In genomic region chr20:50111120-50111828, GRCh38 we compare ENCODE assay signal across 8 cellular contexts. TPM values are rescaled to one million over a fixed set of nuclear protein-coding genes. Genes with fewer than 3 reads are reported as not detected.
DNase-seq lines count a peak whose midpoint lies in the region; ATAC-seq and TF ChIP-seq lines count a peak whose summit lies in the region.

No MANE protein-coding gene starts in this region.

- no peak for ATAC-seq in GM19351 (IDR thresholded peaks at IDR 0.05; ENCODE audit: unreplicated experiment)
- no peak for ATAC-seq in HG02759 (IDR thresholded peaks at IDR 0.05; ENCODE audit: unreplicated experiment)

- H3K79me2 ChIP-seq in neural cell (replicated peaks; ENCODE audit: insufficient read depth, low read length) = peaks cover 62% of the 10 kb centered on the region

- H3K9me2 ChIP-seq in neural cell (ENCODE audit: insufficient read depth, low read length) = no peaks in the 10 kb centered on the region

- H3K36me3 ChIP-seq in ES-I3 (ENCODE audit: insufficient read depth, low read length) (no peaks in the 10 kb centered on the region), SK-N-MC (ENCODE audit: insufficient read depth, low read length) (peaks cover 23% of the 10 kb centered on the region), neural cell (ENCODE audit: insufficient read depth, low read length) (no peaks in the 10 kb centered on the region)

- peak overlapping the region; percentile 71 for H3K27ac ChIP-seq in SK-N-MC
- peak overlapping the region; percentile 98 to 99 for H3K27ac ChIP-seq in coronary artery
- H3K27ac ChIP-seq in neural cell (ENCODE audit: low read length) = no peak overlapping the region

- no peak for TF ChIP-seq CTCF in coronary artery (IDR thresholded peaks at IDR 0.05)
- TF ChIP-seq CTCF in neural cell (IDR thresholded peaks at IDR 0.05; ENCODE audit: poor library complexity, severe bottlenecking) = no peak

- no peaks in the 10 kb centered on the region for H3K27me3 ChIP-seq in neural cell (ENCODE audit: insufficient read depth, low read depth, low read length)

- H3F3A ChIP-seq in neural cell (ENCODE audit: insufficient read depth, low read length, poor library complexity, severe bottlenecking) = no peaks in the 10 kb centered on the region

- H3K4me3 ChIP-seq in SK-N-MC = peak overlapping the region; percentile 97
- H3K4me3 ChIP-seq in coronary artery = peak overlapping the region; percentile 100
- peak overlapping the region; percentile 94 for H3K4me3 ChIP-seq in neural cell (ENCODE audit: low read length)

- no peaks in the 10 kb centered on the region for H3K9me3 ChIP-seq in ES-I3 (ENCODE audit: control insufficient read depth, insufficient read depth, low read length)
- no peaks in the 10 kb centered on the region for H3K9me3 ChIP-seq in SK-N-MC (ENCODE audit: low read depth, low read length)
- H3K9me3 ChIP-seq in neural cell (ENCODE audit: low read length) = no peaks in the 10 kb centered on the region

- peaks cover 3% of the 10 kb centered on the region for H4K20me1 ChIP-seq in neural cell (ENCODE audit: insufficient read depth)

- peak overlapping the region; percentile 82 for H3K4me2 ChIP-seq in neural cell (ENCODE audit: low read length)

- no peak overlapping the region for H2AFZ ChIP-seq in neural cell (ENCODE audit: low read depth, low read length)

- H3K9ac ChIP-seq in ES-I3 (ENCODE audit: low read depth, low read length) = peak overlapping the region; percentile 76
- peak overlapping the region; percentile 97 for H3K9ac ChIP-seq in SK-N-MC (ENCODE audit: insufficient read length)
- H3K9ac ChIP-seq in neural cell (ENCODE audit: low read length) = peak overlapping the region; percentile 95

- no peak for TF ChIP-seq RAD21 in neural cell (conservative IDR thresholded peaks at IDR 0.05)

- TF ChIP-seq EP300 in neural cell (conservative IDR thresholded peaks at IDR 0.05; ENCODE audit: poor library complexity, severe bottlenecking) = no peak

- DNase-seq in SK-N-MC (ENCODE audit: low read depth, low spot score) (no peak), coronary artery (ENCODE audit: low spot score) (no peak), superior temporal gyrus (ENCODE audit: extremely low spot score) (no peak), nucleus accumbens (lab: John Stamatoyannopoulos, UW) (no peak)

- peaks cover 24% of the 10 kb centered on the region for H3K4me1 ChIP-seq in ES-I3 (ENCODE audit: insufficient read depth, low read length)

TF ChIP-seq in neural cell, 6 proteins besides CTCF, POLR2A, EP300 and RAD21:
- TF ChIP-seq REST (IDR thresholded peaks at IDR 0.05; ENCODE audit: borderline replicate concordance) (no peak), TAF1 (IDR thresholded peaks at IDR 0.05; ENCODE audit: low read depth) (no peak), SMC3 (conservative IDR thresholded peaks at IDR 0.05; ENCODE audit: poor library complexity) (no peak), POLR2AphosphoS5 (IDR thresholded peaks at IDR 0.05) (no peak), MXI1 (conservative IDR thresholded peaks at IDR 0.05; ENCODE audit: poor library complexity, severe bottlenecking) (no peak), EZH2 (IDR thresholded peaks at IDR 0.05; ENCODE audit: borderline replicate concordance, insufficient read depth, low read length, poor library complexity, severe bottlenecking) (no peak)

RNA-seq across cellular contexts. Expression of gene UBE2V1, which starts 1.7 kb away (rescaled TPM):
- polyA plus RNA-seq in neural cell = 34.4 and 44.2 TPM in 2 replicates
- polyA minus RNA-seq in neural cell = 58.4 and 70.0 TPM in 2 replicates

RNA-seq across cellular contexts. Expression of gene PEDS1, which starts 42.2 kb away (rescaled TPM):
- polyA plus RNA-seq in neural cell = 10.0 and 16.5 TPM in 2 replicates
- 19.8 and 20.2 TPM in 2 replicates for polyA minus RNA-seq in neural cell
